In the genomic region with DNA sequence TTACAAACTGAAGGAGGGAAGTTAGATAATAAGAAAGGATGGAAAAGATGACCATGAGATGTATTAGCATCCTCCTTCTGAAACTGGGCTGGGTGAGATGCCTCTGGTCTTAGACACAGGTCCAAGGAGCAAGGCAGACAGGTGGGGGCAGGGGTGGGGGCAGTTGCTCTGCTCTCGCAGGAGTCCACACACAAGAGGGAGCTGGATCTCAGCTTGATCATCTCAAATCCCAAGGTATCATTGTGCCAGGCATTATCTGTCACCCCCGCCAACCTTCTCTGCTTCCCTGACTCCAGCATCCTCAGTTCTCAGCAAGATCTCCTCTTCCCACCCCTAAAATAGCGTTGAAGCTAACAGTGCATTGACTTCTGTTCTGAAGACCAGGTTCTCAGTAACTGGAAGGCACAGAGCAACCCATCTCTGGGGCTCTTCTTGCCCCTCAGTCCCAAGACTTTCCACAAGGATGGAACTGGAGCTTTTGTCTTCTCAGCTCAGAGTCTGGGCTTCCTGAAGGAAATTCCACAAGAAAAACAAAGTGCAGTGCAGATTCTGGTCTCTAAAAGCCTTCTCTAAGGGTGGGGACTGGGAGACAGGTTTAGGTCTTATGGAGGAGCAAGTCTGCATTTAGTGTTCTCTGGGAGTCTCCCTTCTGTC, we compare ENCODE assay signal across 8 cellular contexts. TPM values are rescaled to one million over a fixed set of nuclear protein-coding genes. Genes with fewer than 3 reads are reported as not detected.
DNase-seq lines count a peak whose midpoint lies in the region; ATAC-seq, FAIRE-seq and TF ChIP-seq lines count a peak whose summit lies in the region.

No MANE protein-coding gene starts in this region.

- H3K4me1 ChIP-seq in astrocyte (ENCODE audit: insufficient read depth, low read length), result peaks cover 9% of the 10 kb centered on the region
- H3K4me1 ChIP-seq in lower lobe of right lung, result peaks cover 67% of the 10 kb centered on the region

- no peaks in the 10 kb centered on the region for H3K27me3 Mint-ChIP-seq in activated naive CD4-positive, alpha-beta T cell treated with anti-CD3 and anti-CD28 coated beads, Interleukin-2, amount 10 ng/mL, durations not matched to agents 7 days and 5 days
- H3K27me3 Mint-ChIP-seq in astrocyte (ENCODE audit: low read depth, unreplicated experiment) (peaks cover 1% of the 10 kb centered on the region), type B pancreatic cell (no peaks in the 10 kb centered on the region)

- H3K9me3 Mint-ChIP-seq in activated naive CD4-positive, alpha-beta T cell treated with anti-CD3 and anti-CD28 coated beads, Interleukin-2, amount 10 ng/mL, durations not matched to agents 7 days and 5 days, result no peaks in the 10 kb centered on the region
- H3K9me3 Mint-ChIP-seq in astrocyte (ENCODE audit: unreplicated experiment) (no peaks in the 10 kb centered on the region), type B pancreatic cell (no peaks in the 10 kb centered on the region)

- intact Hi-C loops in lower lobe of right lung (cut with DNase I), result no loop called here

- FAIRE-seq in astrocyte (lab: Jason Lieb, UNC), result no peak

- peak overlapping the region; percentile 98 for H3K4me3 Mint-ChIP-seq in activated naive CD4-positive, alpha-beta T cell treated with anti-CD3 and anti-CD28 coated beads, Interleukin-2, amount 10 ng/mL, durations not matched to agents 7 days and 5 days
- H3K4me3 Mint-ChIP-seq in astrocyte (ENCODE audit: unreplicated experiment), result peak overlapping the region; percentile 96
- peak overlapping the region; percentile 94 for H3K4me3 Mint-ChIP-seq in type B pancreatic cell

- H2AFZ ChIP-seq in astrocyte (ENCODE audit: low read depth, low read length), result no peak overlapping the region

- H3K4me3 ChIP-seq in astrocyte (ENCODE audit: insufficient read depth, low read depth, low read length) (no peak overlapping the region), lower lobe of right lung (peak overlapping the region; percentile 94)

- H3K4me2 ChIP-seq in astrocyte (ENCODE audit: low read length), result peak overlapping the region; percentile 96

- peaks cover 29% of the 10 kb centered on the region for H4K20me1 ChIP-seq in astrocyte (ENCODE audit: insufficient read depth, low read length)

- peaks cover 74% of the 10 kb centered on the region for H3K4me1 Mint-ChIP-seq in activated naive CD4-positive, alpha-beta T cell treated with anti-CD3 and anti-CD28 coated beads, Interleukin-2, amount 10 ng/mL, durations not matched to agents 7 days and 5 days
- H3K4me1 Mint-ChIP-seq in astrocyte (ENCODE audit: low read depth, unreplicated experiment) (peaks cover 14% of the 10 kb centered on the region), type B pancreatic cell (ENCODE audit: unreplicated experiment) (peaks cover 42% of the 10 kb centered on the region)

- TF ChIP-seq CTCF in astrocyte (IDR thresholded peaks at IDR 0.05; ENCODE audit: insufficient read depth, low read depth, low read length) (no peak), lower lobe of right lung (IDR thresholded peaks at IDR 0.05) (no peak), type B pancreatic cell (conservative IDR thresholded peaks at IDR 0.05) (no peak)

- peaks cover 6% of the 10 kb centered on the region for H3K79me2 ChIP-seq in astrocyte (ENCODE audit: insufficient read depth, low read length)

- H3K27me3 ChIP-seq in astrocyte (ENCODE audit: insufficient read depth, low read length) (no peaks in the 10 kb centered on the region), lower lobe of right lung (ENCODE audit: low read depth) (no peaks in the 10 kb centered on the region)

- H3K9me3 ChIP-seq in astrocyte (ENCODE audit: insufficient read depth, low read depth, low read length), result no peaks in the 10 kb centered on the region
- H3K9me3 ChIP-seq in lower lobe of right lung, result no peaks in the 10 kb centered on the region

- H3K9ac ChIP-seq in astrocyte (ENCODE audit: low read length), result no peak overlapping the region

- DNase-seq in activated naive CD4-positive, alpha-beta T cell treated with anti-CD3 and anti-CD28 coated beads, Interleukin-2, amount 10 ng/mL, durations not matched to agents 7 days and 5 days, result no peak
- no peak for DNase-seq in activated naive CD4-positive, alpha-beta T cell (lab: John Stamatoyannopoulos, UW)
- DNase-seq in astrocyte (ENCODE audit: low read depth), result no peak
- DNase-seq in lower lobe of right lung, result no peak
- DNase-seq in type B pancreatic cell (ENCODE audit: extremely low spot score, unreplicated experiment), result no peak
- no peak for DNase-seq in DMS79 treated with DMSO at 0.1 percent for 48 hours (lab: John Stamatoyannopoulos, UW)

- peak overlapping the region; percentile 95 for H3K27ac Mint-ChIP-seq in activated naive CD4-positive, alpha-beta T cell treated with anti-CD3 and anti-CD28 coated beads, Interleukin-2, amount 10 ng/mL, durations not matched to agents 7 days and 5 days
- H3K27ac Mint-ChIP-seq in astrocyte (ENCODE audit: unreplicated experiment) (peak overlapping the region; percentile 77), type B pancreatic cell (peak overlapping the region; percentile 84)

- peaks cover 63% of the 10 kb centered on the region for H3K36me3 Mint-ChIP-seq in activated naive CD4-positive, alpha-beta T cell treated with anti-CD3 and anti-CD28 coated beads, Interleukin-2, amount 10 ng/mL, durations not matched to agents 7 days and 5 days
- H3K36me3 Mint-ChIP-seq in astrocyte (ENCODE audit: low read depth, unreplicated experiment) (peaks cover 9% of the 10 kb centered on the region), type B pancreatic cell (peaks cover 4% of the 10 kb centered on the region)

- CTCF ChIA-PET in activated naive CD4-positive, alpha-beta T cell treated with anti-CD3 and anti-CD28 coated beads, Interleukin-2, amount 10 ng/mL, durations not matched to agents 7 days and 5 days (lab: Charles Lee), result interaction anchor here (0.6 to 3.4 kb wide), 7 partner anchors 19 to 169 kb away, joined by 3 to 23 read pairs (median 4); a partner anchor contains a TSS

- H3K27ac ChIP-seq in astrocyte (ENCODE audit: low read depth, low read length) (no peak overlapping the region), lower lobe of right lung (peak overlapping the region; percentile 97)

- no peaks in the 10 kb centered on the region for H3K36me3 ChIP-seq in astrocyte (ENCODE audit: insufficient read depth, low read length)
- H3K36me3 ChIP-seq in lower lobe of right lung, result peaks cover 12% of the 10 kb centered on the region

- ATAC-seq in lower lobe of right lung, result no peak
- no peak for ATAC-seq in GM18861 (IDR thresholded peaks at IDR 0.05; ENCODE audit: unreplicated experiment)
- ATAC-seq in GM18907 (IDR thresholded peaks at IDR 0.05; ENCODE audit: unreplicated experiment), result no peak

RNA-seq across cellular contexts. Expression of a gene that starts 1.6 kb away (rescaled TPM):
- total RNA-seq in astrocyte (84.4 and 87.3 TPM in 2 replicates), lower lobe of right lung (170 TPM), type B pancreatic cell (ENCODE audit: low replicate concordance) (73.1 and 90.6 TPM in 2 replicates)

RNA-seq across cellular contexts. Expression of a gene that starts 7.0 kb away (rescaled TPM):
- 4.3 and 4.5 TPM in 2 replicates for total RNA-seq in astrocyte
- 10.6 TPM for total RNA-seq in lower lobe of right lung
- total RNA-seq in type B pancreatic cell (ENCODE audit: low replicate concordance), result 19.3 and 20.4 TPM in 2 replicates

RNA-seq across cellular contexts. Expression of a gene that starts 41.1 kb away (rescaled TPM):
- 38.2 and 38.4 TPM in 2 replicates for total RNA-seq in astrocyte
- total RNA-seq in lower lobe of right lung, result 26.1 TPM
- total RNA-seq in type B pancreatic cell (ENCODE audit: low replicate concordance), result 42.8 and 51.1 TPM in 2 replicates

RNA-seq across cellular contexts. Expression of a gene that starts 53.3 kb away (rescaled TPM):
- total RNA-seq in astrocyte (51.4 and 53.0 TPM in 2 replicates), lower lobe of right lung (21.7 TPM), type B pancreatic cell (ENCODE audit: low replicate concordance) (28.7 and 38.8 TPM in 2 replicates)

RNA-seq across cellular contexts. Expression of a gene that starts 55.4 kb away (rescaled TPM):
- total RNA-seq in astrocyte, result 41.6 and 46.7 TPM in 2 replicates
- total RNA-seq in lower lobe of right lung, result 36.2 TPM
- 47.8 and 58.0 TPM in 2 replicates for total RNA-seq in type B pancreatic cell (ENCODE audit: low replicate concordance)
